8 cellular contexts compared by ENCODE assay signal in genomic region chr17:72985882-72986720, GRCh38.
DNase-seq lines count a peak whose midpoint lies in the region; ATAC-seq, FAIRE-seq and TF ChIP-seq lines count a peak whose summit lies in the region.

No MANE protein-coding gene starts in this region.

- no peak overlapping the region for H2BK15ac ChIP-seq in IMR-90 (ENCODE audit: low read depth, low read length)

- H4K8ac ChIP-seq in IMR-90 (ENCODE audit: low read depth in 2 of 2, low read length in 2 of 2), result peak overlapping the region in 1 of 2 experiments; percentile 52; a peak in 1 of 4 replicates

- H3K27ac ChIP-seq in IMR-90 (ENCODE audit: insufficient read depth, low read length), result no peak overlapping the region
- H3K27ac ChIP-seq in Panc1 (ENCODE audit: low read length), result no peak overlapping the region
- no peak overlapping the region for H3K27ac ChIP-seq in aorta (ENCODE audit: low read depth in 1 of 2, low read length in 2 of 2)

- peak overlapping the region; percentile 86 for H2AK5ac ChIP-seq in IMR-90 (ENCODE audit: low read depth, low read length)

- peaks cover 4% of the 10 kb centered on the region for H3K9me1 ChIP-seq in IMR-90 (ENCODE audit: insufficient read depth, low read length)

- no peak overlapping the region; the same call in 1 of the 2 replicates for H4K91ac ChIP-seq in IMR-90 (ENCODE audit: insufficient read depth, low read depth, low read length)

- DNase-seq in Caki2 (ENCODE audit: low read depth), result peak; percentile 30
- peak; percentile 80 for DNase-seq in IMR-90
- peak; percentile 53 for DNase-seq in Panc1 (ENCODE audit: low read depth, low spot score)
- DNase-seq in activated T-helper 9 cell treated with anti-CD3 and anti-CD28 coated beads, Interleukin-2, amount 50 U/mL, for 16 hours (ENCODE audit: low read depth), result peak; percentile 14
- peak; percentile 42 to 67 for DNase-seq in frontal cortex (ENCODE audit: low spot score in 2 of 2)
- peak; percentile 53 for DNase-seq in occipital lobe (lab: John Stamatoyannopoulos, UW)
- peak; percentile 76 to 77 for DNase-seq in aorta

- H3K4me3 ChIP-seq in IMR-90 (ENCODE audit: insufficient read depth, low read depth, low read length), result no peak overlapping the region
- H3K4me3 ChIP-seq in Panc1 (ENCODE audit: low read depth in 2 of 2, low read length in 2 of 2), result no peak overlapping the region
- H3K4me3 ChIP-seq in aorta (ENCODE audit: low read length in 2 of 2), result no peak overlapping the region

- no peak overlapping the region for H3K56ac ChIP-seq in IMR-90 (ENCODE audit: extremely low read depth, insufficient read depth, low read length)

- TF ChIP-seq POLR2A in IMR-90 (IDR thresholded peaks at IDR 0.05; ENCODE audit: low read depth, low read length), result no peak

- H2BK5ac ChIP-seq in IMR-90 (ENCODE audit: low read depth, low read length, poor library complexity, severe bottlenecking), result no peak overlapping the region

- BruUV-seq in IMR-90 (replicated peaks; lab: Mats Ljungman, UMichigan) (no TSS peak), Panc1 (replicated peaks; lab: Mats Ljungman, UMichigan) (no TSS peak)

- no peak overlapping the region; the same call in 1 of the 2 replicates for H4K5ac ChIP-seq in IMR-90 (ENCODE audit: low read depth, low read length)

- dilution Hi-C loops in IMR-90 (cut with HindIII; ENCODE audit: low sequenced_read_pairs, unreplicated experiment), result no loop called here

- peak overlapping the region; percentile 69 for H3K4ac ChIP-seq in IMR-90 (ENCODE audit: low read depth, low read length)

- H2AFZ ChIP-seq in IMR-90 (replicated peaks; ENCODE audit: low read length, poor library complexity), result peak overlapping the region; percentile 68

- peak overlapping the region; percentile 17; the same call in 1 of the 2 replicates for H3K23ac ChIP-seq in IMR-90 (ENCODE audit: low read depth, low read length)

- ATAC-seq in GM21367 (IDR thresholded peaks at IDR 0.05; ENCODE audit: unreplicated experiment) (peak; percentile 56), IMR-90 (ENCODE audit: low read depth) (peak; percentile 80), Panc1 (peak; percentile 85), aorta (ENCODE audit: low FRiP score) (peak; percentile 87)

- H4K20me1 ChIP-seq in IMR-90 (ENCODE audit: insufficient read depth, low read length), result no peaks in the 10 kb centered on the region

- FAIRE-seq in frontal cortex (lab: Jason Lieb, UNC), result no peak

- intact Hi-C loops in IMR-90 (cut with micrococcal nuclease) (loop anchor here (1.0 to 5.0 kb wide), 5 partner anchors 81 to 424 kb away; no protein-coding TSS in a partner anchor), Panc1 (cut with micrococcal nuclease; ENCODE audit: unreplicated experiment) (loop anchor here (10.0 kb wide), 1 partner anchor 169 kb away; no protein-coding TSS in a partner anchor), aorta (cut with DNase I) (loop anchor here (1.0 to 10.0 kb wide), 3 partner anchors 109 to 179 kb away; partner anchors contain the start of genes SLC39A11 (in 1 of the 2) and SSTR2 (in 1 of the 2))

- no peak overlapping the region for H3K4me2 ChIP-seq in IMR-90 (ENCODE audit: low read depth, low read length)

- H2BK20ac ChIP-seq in IMR-90 (ENCODE audit: low read depth, low read length), result peak overlapping the region; percentile 71

- TF ChIP-seq CTCF in IMR-90 (conservative IDR thresholded peaks at IDR 0.05; ENCODE audit: low read depth, low read length) (peak; percentile 84), Panc1 (IDR thresholded peaks at IDR 0.05) (peak; percentile 91)

- H3K79me1 ChIP-seq in IMR-90 (ENCODE audit: low read depth in 1 of 2, low read length in 2 of 2), result peaks cover 0 to 9% of the 10 kb centered on the region in 2 experiments; a peak in 2 of 4 replicates

- H3K27me3 ChIP-seq in IMR-90 (ENCODE audit: control insufficient read depth, insufficient read depth, low read length) (no peaks in the 10 kb centered on the region), Panc1 (ENCODE audit: control insufficient read depth, insufficient read depth, low read length) (no peaks in the 10 kb centered on the region), aorta (ENCODE audit: control insufficient read depth in 1 of 2, insufficient read depth in 2 of 2, low read length in 1 of 2) (no peaks in the 10 kb centered on the region)

- TF ChIP-seq RAD21 in IMR-90 (IDR thresholded peaks at IDR 0.05; ENCODE audit: low read length), result peak; percentile 85

- no peak overlapping the region for H3K18ac ChIP-seq in IMR-90 (ENCODE audit: low read depth, low read length)

- WGBS in IMR-90 (ENCODE audit: extremely low coverage in 2 of 2, insufficient read length in 1 of 2), 2 experiments, result 80% methylated on average over 2 of the region's 11 CpGs; no CpG with 5 or more reads in 1 of the 2 experiments
- WGBS in aorta, 2 donors, result 48 to 52% methylated on average over 11 of the region's 11 CpGs

- H3K14ac ChIP-seq in IMR-90 (replicated peaks; ENCODE audit: low read depth, low read length), result 0 out of 2 replicates have a peak overlapping the region, but pooled peaks have one; percentile 7

- CTCF ChIA-PET in IMR-90 (lab: Yijun Ruan, JAX), result interaction anchor here (0.6 to 1.9 kb wide), 25 partner anchors 8 to 1914 kb away, joined by 3 to 24 read pairs (median 4); partner anchors contain the start of gene SSTR2
- CTCF ChIA-PET in Panc1 (lab: Charles Lee), result interaction anchor here (0.6 to 1.8 kb wide), 6 partner anchors 171 to 467 kb away, joined by 3 to 10 read pairs (median 4); partner anchors contain the start of gene SSTR2

- POLR2A ChIA-PET in IMR-90 (lab: Charles Lee; ENCODE audit: unreplicated experiment), result interaction anchor here (0.6 to 0.7 kb wide), 2 partner anchors 9 to 394 kb away, joined by 3 to 8 read pairs; no protein-coding TSS in a partner anchor
- POLR2A ChIA-PET in Panc1 (lab: Charles Lee), result interaction anchor here (1.3 kb wide), 1 partner anchor 14 kb away, joined by 12 read pairs; no protein-coding TSS in a partner anchor

- in situ Hi-C loops in Caki2 (cut with HindIII; ENCODE audit: low pct_unique_long_range_greater_than_20kb, low sequenced_read_pairs) (no loop called here), IMR-90 (cut with MboI; ENCODE audit: low sequenced_read_pairs) (loop anchor here (5.0 to 25.0 kb wide), 3 partner anchors 171 to 424 kb away; no protein-coding TSS in a partner anchor), Panc1 (cut with HindIII; ENCODE audit: low pct_unique_long_range_greater_than_20kb, low sequenced_read_pairs) (loop anchor here (5.0 kb wide), 1 partner anchor 81 kb away; no protein-coding TSS in a partner anchor)

- H2AK9ac ChIP-seq in IMR-90 (replicated peaks; ENCODE audit: low read depth, low read length, poor library complexity), result peak overlapping the region; percentile 7

- H3K9me3 ChIP-seq in IMR-90 (ENCODE audit: control insufficient read depth, insufficient read depth, low read length) (no peaks in the 10 kb centered on the region), Panc1 (ENCODE audit: control insufficient read depth, insufficient read depth, low read depth, low read length) (no peaks in the 10 kb centered on the region), aorta (ENCODE audit: control insufficient read depth, low read length) (no peaks in the 10 kb centered on the region)

- H3K4me1 ChIP-seq in IMR-90 (ENCODE audit: control insufficient read depth, insufficient read depth, low read length), result peaks cover 15% of the 10 kb centered on the region
- no peaks in the 10 kb centered on the region for H3K4me1 ChIP-seq in Panc1 (ENCODE audit: control insufficient read depth, insufficient read depth, low read length)
- no peaks in the 10 kb centered on the region for H3K4me1 ChIP-seq in aorta (ENCODE audit: control insufficient read depth in 1 of 2, insufficient read depth in 2 of 2, low read length in 2 of 2)

- H3K9ac ChIP-seq in IMR-90 (ENCODE audit: low read depth, low read length), result no peak overlapping the region

- H3K36me3 ChIP-seq in IMR-90 (ENCODE audit: control insufficient read depth, insufficient read depth, low read length), result no peaks in the 10 kb centered on the region
- H3K36me3 ChIP-seq in Panc1 (ENCODE audit: control insufficient read depth, insufficient read depth, low read length), result no peaks in the 10 kb centered on the region
- no peaks in the 10 kb centered on the region for H3K36me3 ChIP-seq in aorta (ENCODE audit: control insufficient read depth in 1 of 2, insufficient read depth in 2 of 2, low read length in 1 of 2)

- peak overlapping the region; percentile 35; the same call in 1 of the 2 replicates for H2BK120ac ChIP-seq in IMR-90 (ENCODE audit: low read depth, low read length)

TF ChIP-seq in IMR-90, 13 proteins besides CTCF, POLR2A, EP300 and RAD21:
- TF ChIP-seq CHD1 (IDR thresholded peaks at IDR 0.05; ENCODE audit: low read depth, low read length) (no peak), FOS (IDR thresholded peaks at IDR 0.05; ENCODE audit: low read depth, low read length) (no peak), CEBPB (IDR thresholded peaks at IDR 0.05; ENCODE audit: low read depth, low read length) (peak; percentile 25; the same call in 1 of the 2 replicates), BHLHE40 (IDR thresholded peaks at IDR 0.05; ENCODE audit: low read depth, low read length) (no peak), SMC3 (IDR thresholded peaks at IDR 0.05; ENCODE audit: low read depth, low read length) (peak; percentile 76), MAFK (IDR thresholded peaks at IDR 0.05; ENCODE audit: low read depth, low read length) (no peak)

Comparison
In these comparisons a context has a peak if more than half of its experiments do, and no peak if none do; other contexts are left out.
1. DNase-seq: peak in every context shown above with its lines; median percentile 80 in IMR-90; 76 in aorta; 54 in frontal cortex; 53 in Panc1; 53 in occipital lobe; 30 in Caki2; 14 in activated T-helper 9 cell treated with anti-CD3 and anti-CD28 coated beads, Interleukin-2, amount 50 U/mL, for 16 hours.